12 cellular contexts compared by ENCODE assay signal in genomic region chr17:67272312-67273050, GRCh38. TPM values are rescaled to one million over a fixed set of nuclear protein-coding genes. Genes with fewer than 3 reads are reported as not detected.
DNase-seq lines count a peak whose midpoint lies in the region; ATAC-seq and TF ChIP-seq lines count a peak whose summit lies in the region.
"Had no signal": no experiment of that assay in that cellular context is flagged by ENCODE, and none has a peak within 500 bp of the region (broad histone marks: within the 10 kb centered on the region; RNA-seq: fewer than 3 reads in every experiment).

No MANE protein-coding gene starts in this region.

- no peaks in the 10 kb centered on the region for H4K20me1 ChIP-seq in hepatocyte (ENCODE audit: insufficient read depth, poor library complexity, severe bottlenecking)

- TF ChIP-seq CTCF in AG10803 (conservative IDR thresholded peaks at IDR 0.05; ENCODE audit: low read length) (peak; percentile 34), WERI-Rb-1 (IDR thresholded peaks at IDR 0.05; ENCODE audit: low read depth, low read length) (no peak), hepatocyte (IDR thresholded peaks at IDR 0.05; ENCODE audit: poor library complexity) (peak; percentile 13)

- no peak overlapping the region for H3K4me3 ChIP-seq in AG10803 (ENCODE audit: low read length)
- no peak overlapping the region for H3K4me3 ChIP-seq in WERI-Rb-1 (ENCODE audit: low read depth, low read length)
- H3K4me3 ChIP-seq in hepatocyte, result no peak overlapping the region
- H3K4me3 ChIP-seq: body of pancreas had no signal

- no peak overlapping the region; the same call in 1 of the 2 replicates for H3K27ac ChIP-seq in WERI-Rb-1
- H3K27ac ChIP-seq in hepatocyte, result no peak overlapping the region
- H3K27ac ChIP-seq: body of pancreas had no signal

- POLR2A ChIA-PET in HEK293T (lab: Yijun Ruan, JAX), result no interaction called here

- no peak overlapping the region for H2AFZ ChIP-seq in hepatocyte

- 75% methylated on average over 13 of the region's 13 CpGs for WGBS in hepatocyte (ENCODE audit: low lambda C conversion rate, missing lambda C conversion rate)

- H3K4me1 ChIP-seq in hepatocyte (ENCODE audit: insufficient read depth), result no peaks in the 10 kb centered on the region
- H3K4me1 ChIP-seq: body of pancreas had no signal

- H3K36me3 ChIP-seq in WERI-Rb-1, result no peaks in the 10 kb centered on the region
- H3K36me3 ChIP-seq in hepatocyte (replicated peaks; ENCODE audit: insufficient read depth, low read depth), result no peaks in the 10 kb centered on the region

- DNase-seq in AG10803 (ENCODE audit: low read depth) (no peak), HEK293T (ENCODE audit: extremely low spot score) (peak; percentile 55), WERI-Rb-1 (peak; percentile 59), hepatocyte (ENCODE audit: low spot score) (no peak), AG08395 (ENCODE audit: low spot score) (no peak)
- DNase-seq: body of pancreas, DMS79, NCI-H2029, small intestine had no signal

- no peaks in the 10 kb centered on the region for H3K79me2 ChIP-seq in hepatocyte

- H3K9me3 ChIP-seq in WERI-Rb-1 (ENCODE audit: severe bottlenecking), result no peaks in the 10 kb centered on the region
- no peaks in the 10 kb centered on the region for H3K9me3 ChIP-seq in hepatocyte (ENCODE audit: low read depth)
- H3K9me3 ChIP-seq: body of pancreas had no signal

- ATAC-seq in GM19467 (IDR thresholded peaks at IDR 0.05; ENCODE audit: unreplicated experiment), result no peak
- ATAC-seq in HG02623 (IDR thresholded peaks at IDR 0.05; ENCODE audit: unreplicated experiment), result no peak
- ATAC-seq in HG03469 (IDR thresholded peaks at IDR 0.05; ENCODE audit: unreplicated experiment), result no peak
- ATAC-seq: body of pancreas had no signal

- CTCF ChIA-PET in HEK293T (lab: Yijun Ruan, JAX), result interaction anchor here (0.9 to 1.4 kb wide), 7 partner anchors 9 to 73 kb away, joined by 3 to 5 read pairs (median 3); no protein-coding TSS in a partner anchor

- H3K27me3 ChIP-seq in WERI-Rb-1 (ENCODE audit: insufficient read depth, low read depth, severe bottlenecking), result no peaks in the 10 kb centered on the region
- no peaks in the 10 kb centered on the region for H3K27me3 ChIP-seq in hepatocyte
- H3K27me3 ChIP-seq: body of pancreas had no signal

- no peak overlapping the region for H3K4me2 ChIP-seq in hepatocyte

- no peaks in the 10 kb centered on the region for H3K9me2 ChIP-seq in hepatocyte (replicated peaks; ENCODE audit: insufficient read depth)

TF ChIP-seq in HEK293T, 16 proteins besides CTCF, POLR2A, EP300 and RAD21:
- TF ChIP-seq LEF1 (IDR thresholded peaks at IDR 0.05; ENCODE audit: borderline replicate concordance) (no peak), CTBP1 (IDR thresholded peaks at IDR 0.05; ENCODE audit: borderline replicate concordance) (no peak), TARDBP (IDR thresholded peaks at IDR 0.05) (no peak), SP1 (IDR thresholded peaks at IDR 0.05) (no peak), HDGF (IDR thresholded peaks at IDR 0.05; ENCODE audit: borderline replicate concordance) (no peak), ELF4 (IDR thresholded peaks at IDR 0.05) (no peak)

RNA-seq across cellular contexts. Expression of gene HELZ, which starts 27.5 kb away (rescaled TPM):
- total RNA-seq in hepatocyte, result 47.1 and 77.2 TPM in 2 replicates
- polyA plus RNA-seq in hepatocyte, result 32.7 and 34.1 TPM in 2 replicates

Comparison
In these comparisons a context has a peak if more than half of its experiments do, and no peak if none do; other contexts are left out.
1. DNase-seq: peak in HEK293T (single experiment) and WERI-Rb-1 (single experiment); none in AG10803 (single experiment), hepatocyte (single experiment) and AG08395 (single experiment).